Comparison of ENCODE assay signal across 8 cellular contexts in genomic region chr1:97849350-97850339, GRCh38.
DNase-seq lines count a peak whose midpoint lies in the region; ATAC-seq, FAIRE-seq and TF ChIP-seq lines count a peak whose summit lies in the region.

No MANE protein-coding gene starts in this region.

- peak; percentile 9 for FAIRE-seq in pancreas (lab: Jason Lieb, UNC)

- H3K36me3 Mint-ChIP-seq in effector memory CD8-positive, alpha-beta T cell (ENCODE audit: insufficient read depth), result peaks cover 3% of the 10 kb centered on the region

- in situ Hi-C loops in mammary epithelial cell (cut with MboI; ENCODE audit: low sequenced_read_pairs in 2 of 2), result no loop called here

- peaks cover 2% of the 10 kb centered on the region for H3K79me2 ChIP-seq in mammary epithelial cell (ENCODE audit: insufficient read depth, low read length)

- peaks cover 13% of the 10 kb centered on the region for H3K4me1 ChIP-seq in mammary epithelial cell (ENCODE audit: insufficient read depth, low read length)
- peaks cover 0 to 5% (median 0%) of the 10 kb centered on the region in 3 donors for H3K4me1 ChIP-seq in pancreas

- H3K27me3 ChIP-seq in mammary epithelial cell (ENCODE audit: insufficient read depth, low read length), result no peaks in the 10 kb centered on the region
- no peaks in the 10 kb centered on the region for H3K27me3 ChIP-seq in pancreas

- H3K27ac Mint-ChIP-seq in effector memory CD8-positive, alpha-beta T cell, result peak overlapping the region in 1 of 2 donors; percentile 59

- CTCF ChIA-PET in mammary epithelial cell (lab: Charles Lee; ENCODE audit: low non-redundant PET), result no interaction called here

- H3K9me3 ChIP-seq in mammary epithelial cell (replicated peaks; ENCODE audit: insufficient read depth, low read length), result no peaks in the 10 kb centered on the region
- H3K9me3 ChIP-seq in pancreas, result no peaks in the 10 kb centered on the region

- DNase-seq in AML-193 (lab: John Stamatoyannopoulos, UW) (peak; percentile 84 to 86), NCI-H1436 (lab: John Stamatoyannopoulos, UW) (peak; percentile 85), mammary epithelial cell (peak; percentile 75), pancreas (no peak), NCI-H1092 treated with DMSO at 0.1 percent for 48 hours (lab: John Stamatoyannopoulos, UW) (no peak)
- DNase-seq in effector memory CD8-positive, alpha-beta T cell, result no peak

- ATAC-seq in GM19351 (IDR thresholded peaks at IDR 0.05; ENCODE audit: unreplicated experiment), result peak; percentile 47
- peak in 1 of 4 donors; percentile 48 for ATAC-seq in pancreas
- no peak for ATAC-seq in GM18873 (IDR thresholded peaks at IDR 0.05; ENCODE audit: low FRiP score, unreplicated experiment)
- no peak for ATAC-seq in effector memory CD8-positive, alpha-beta T cell (replicated peaks)

- TF ChIP-seq CTCF in mammary epithelial cell (conservative IDR thresholded peaks at IDR 0.05 in 1 of 2, IDR thresholded peaks at IDR 0.05 in 1 of 2; ENCODE audit: extremely low read depth in 1 of 2, insufficient read depth in 1 of 2, low read depth in 1 of 2, low read length in 2 of 2) (no peak), pancreas (IDR thresholded peaks at IDR 0.05) (no peak)

- H3K9ac ChIP-seq in mammary epithelial cell (ENCODE audit: insufficient read depth, low read length), result no peak overlapping the region

- intact Hi-C loops in mammary epithelial cell (cut with micrococcal nuclease), result loop anchor here (5.0 kb wide), 1 partner anchor 73 kb away; the partner anchor contains the start of gene DPYD
- intact Hi-C loops in pancreas (cut with DNase I), result no loop called here

- H3K27me3 Mint-ChIP-seq in effector memory CD8-positive, alpha-beta T cell, result no peaks in the 10 kb centered on the region

- H2AFZ ChIP-seq in mammary epithelial cell (ENCODE audit: low read depth, low read length), result no peak overlapping the region

- no peaks in the 10 kb centered on the region for H4K20me1 ChIP-seq in mammary epithelial cell (ENCODE audit: insufficient read depth, low read length)

- BruUV-seq in mammary epithelial cell (replicated peaks; lab: Mats Ljungman, UMichigan), result no TSS peak

- H3K36me3 ChIP-seq in mammary epithelial cell (ENCODE audit: insufficient read depth, low read length) (no peaks in the 10 kb centered on the region), pancreas (no peaks in the 10 kb centered on the region)

- no peaks in the 10 kb centered on the region for H3K9me3 Mint-ChIP-seq in effector memory CD8-positive, alpha-beta T cell

- peaks cover 9 to 22% of the 10 kb centered on the region in 2 donors for H3K4me1 Mint-ChIP-seq in effector memory CD8-positive, alpha-beta T cell (ENCODE audit: low read depth in 2 of 2)

- H3K4me2 ChIP-seq in mammary epithelial cell (ENCODE audit: insufficient read depth, low read depth, low read length), result peak overlapping the region; percentile 67

- no peak overlapping the region for H3K4me3 Mint-ChIP-seq in effector memory CD8-positive, alpha-beta T cell

- dilution Hi-C loops in mammary epithelial cell (cut with HindIII; ENCODE audit: low sequenced_read_pairs), result no loop called here

- H3K27ac ChIP-seq in mammary epithelial cell (ENCODE audit: insufficient read depth, low read depth, low read length), result no peak overlapping the region
- H3K27ac ChIP-seq in pancreas, result no peak overlapping the region

- no peak overlapping the region for H3K4me3 ChIP-seq in mammary epithelial cell (replicated peaks in 1 of 3; ENCODE audit: insufficient read depth in 1 of 3, low read depth in 2 of 3, low read length in 3 of 3)
- H3K4me3 ChIP-seq in pancreas, result no peak overlapping the region

- WGBS in mammary epithelial cell (ENCODE audit: low coverage, missing lambda C conversion rate), result 74% methylated on average over 4 of the region's 4 CpGs
- 76 to 79% methylated on average over 4 of the region's 4 CpGs for WGBS in pancreas, 2 donors

Comparison
In these comparisons a context has a peak if more than half of its experiments do, and no peak if none do; other contexts are left out.
1. DNase-seq: peak in AML-193 (2 of 2), NCI-H1436 (single experiment) and mammary epithelial cell (single experiment); none in pancreas (0 of 6), NCI-H1092 treated with DMSO at 0.1 percent for 48 hours (single experiment) and effector memory CD8-positive, alpha-beta T cell (0 of 3).